Comparison of ENCODE assay signal across 8 cellular contexts in the genomic region with DNA sequence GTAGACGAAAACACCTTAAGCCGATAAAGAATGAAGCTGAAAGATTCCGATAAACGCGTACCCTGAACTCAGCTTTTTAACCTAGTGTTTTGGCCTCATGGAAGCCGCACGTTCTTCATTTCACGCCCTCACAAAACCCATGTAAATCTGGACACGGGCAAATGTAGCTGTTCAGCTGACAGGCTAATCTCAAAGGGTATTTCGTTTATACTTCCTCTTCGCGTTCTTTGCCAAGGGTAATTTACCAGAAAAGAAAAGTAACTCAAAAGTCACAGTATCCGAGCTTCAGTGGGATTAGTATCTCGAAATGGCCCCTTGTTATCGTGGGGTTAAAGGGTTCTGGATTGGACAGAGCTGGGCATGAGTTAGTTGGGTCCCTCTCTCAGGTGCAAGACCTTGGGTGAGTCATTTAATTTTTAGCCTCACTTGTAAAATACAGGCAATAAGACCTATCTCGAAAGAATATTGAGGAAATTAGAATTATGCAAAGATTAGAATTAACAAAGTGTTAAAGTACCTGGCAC. TPM values are rescaled to one million over a fixed set of nuclear protein-coding genes. Genes with fewer than 3 reads are reported as not detected.
DNase-seq lines count a peak whose midpoint lies in the region; TF ChIP-seq lines count a peak whose summit lies in the region.

No MANE protein-coding gene starts in this region.

- H3K4me1 ChIP-seq in iPS-15b (ENCODE audit: control insufficient read depth, insufficient read depth, low read length), result peaks cover 29% of the 10 kb centered on the region

- no peak for TF ChIP-seq CTCF in HFFc6 (IDR thresholded peaks at IDR 0.05)

- peak overlapping the region; percentile 99 for H3K27ac ChIP-seq in substantia nigra (ENCODE audit: low read depth, low read length, poor library complexity, severe bottlenecking)

- peaks cover 38% of the 10 kb centered on the region for H3K4me1 Mint-ChIP-seq in HFFc6 (ENCODE audit: low read depth)
- H3K4me1 Mint-ChIP-seq in activated CD4-positive, alpha-beta memory T cell treated with anti-CD3 and anti-CD28 coated beads for 36 hours (ENCODE audit: low read depth), result peaks cover 41% of the 10 kb centered on the region

- H3K9ac ChIP-seq in iPS-15b (ENCODE audit: low read depth, low read length), result no peak overlapping the region

- peaks cover 13% of the 10 kb centered on the region for H3K9me3 Mint-ChIP-seq in HFFc6
- peaks cover 2% of the 10 kb centered on the region for H3K9me3 Mint-ChIP-seq in activated CD4-positive, alpha-beta memory T cell treated with anti-CD3 and anti-CD28 coated beads for 36 hours

- no peaks in the 10 kb centered on the region for H3K27me3 ChIP-seq in iPS-15b (ENCODE audit: control insufficient read depth, insufficient read depth, low read length)

- H3K27ac Mint-ChIP-seq in HFFc6, result peak overlapping the region; percentile 100
- peak overlapping the region; percentile 100 for H3K27ac Mint-ChIP-seq in activated CD4-positive, alpha-beta memory T cell treated with anti-CD3 and anti-CD28 coated beads for 36 hours

- CTCF ChIA-PET in activated CD4-positive, alpha-beta memory T cell treated with anti-CD3 and anti-CD28 coated beads for 36 hours (lab: Charles Lee), result no interaction called here

- no peaks in the 10 kb centered on the region for H3K9me3 ChIP-seq in iPS-15b (ENCODE audit: control insufficient read depth, insufficient read depth, low read length)

- peak overlapping the region; percentile 100 for H3K4me3 Mint-ChIP-seq in HFFc6
- H3K4me3 Mint-ChIP-seq in activated CD4-positive, alpha-beta memory T cell treated with anti-CD3 and anti-CD28 coated beads for 36 hours, result peak overlapping the region; percentile 100

- peaks cover 22% of the 10 kb centered on the region for H3K27me3 Mint-ChIP-seq in HFFc6 (ENCODE audit: insufficient read depth)
- peaks cover 5% of the 10 kb centered on the region for H3K27me3 Mint-ChIP-seq in activated CD4-positive, alpha-beta memory T cell treated with anti-CD3 and anti-CD28 coated beads for 36 hours

- POLR2A ChIA-PET in activated CD4-positive, alpha-beta memory T cell treated with anti-CD3 and anti-CD28 coated beads for 36 hours (lab: Charles Lee), result no interaction called here

- peaks cover 41% of the 10 kb centered on the region for H3K36me3 Mint-ChIP-seq in HFFc6 (ENCODE audit: low read depth)
- H3K36me3 Mint-ChIP-seq in activated CD4-positive, alpha-beta memory T cell treated with anti-CD3 and anti-CD28 coated beads for 36 hours, result peaks cover 26% of the 10 kb centered on the region

- H3K4me3 ChIP-seq in iPS-15b (ENCODE audit: low read depth, low read length), result peak overlapping the region; percentile 99

- in situ Hi-C loops in ACHN (cut with HindIII; ENCODE audit: low pct_ligation_motif_present, low pct_unique_long_range_greater_than_20kb, low sequenced_read_pairs), result no loop called here

- peak; percentile 24 for DNase-seq in GM03348 (ENCODE audit: low spot score)
- no peak for DNase-seq in HFFc6
- no peak for DNase-seq in activated CD4-positive, alpha-beta memory T cell treated with anti-CD3 and anti-CD28 coated beads for 36 hours
- no peak for DNase-seq in substantia nigra (lab: John Stamatoyannopoulos, UW)
- DNase-seq in NCI-H1092 (lab: John Stamatoyannopoulos, UW), result no peak
- DNase-seq in ACHN, result no peak
- no peak for DNase-seq in activated CD4-positive, alpha-beta T cell treated with anti-CD3 and anti-CD28 coated beads for 48 hours

- intact Hi-C loops in activated CD4-positive, alpha-beta memory T cell treated with anti-CD3 and anti-CD28 coated beads for 36 hours (cut with micrococcal nuclease), result no loop called here

- no peaks in the 10 kb centered on the region for H3K36me3 ChIP-seq in iPS-15b (ENCODE audit: control insufficient read depth, insufficient read depth, low read length)

RNA-seq across cellular contexts. Expression of gene CALM2, which starts 0.8 kb away (rescaled TPM):
- total RNA-seq in HFFc6 (2021; fragmentation: NEBNext Ultra II Directional; extraction: Animal tissue kit (Norgen Biotek cat#: 25700)), result 1,000 to 10,000 TPM; 1,006 to 1,273 (median 1,121) TPM
- 100 to 1,000 TPM; 479 TPM for total RNA-seq in activated CD4-positive, alpha-beta memory T cell treated with anti-CD3 and anti-CD28 coated beads for 36 hours

RNA-seq across cellular contexts. Expression of gene STPG4, which starts 22.0 kb away (rescaled TPM):
- under 1 TPM in 3 of 6 experiments, not detected in 3; 0.19 to 0.40 (median 0.25) TPM for total RNA-seq in HFFc6 (2021; fragmentation: NEBNext Ultra II Directional; extraction: Animal tissue kit (Norgen Biotek cat#: 25700))
- not detected for total RNA-seq in activated CD4-positive, alpha-beta memory T cell treated with anti-CD3 and anti-CD28 coated beads for 36 hours
